In the genomic region with DNA sequence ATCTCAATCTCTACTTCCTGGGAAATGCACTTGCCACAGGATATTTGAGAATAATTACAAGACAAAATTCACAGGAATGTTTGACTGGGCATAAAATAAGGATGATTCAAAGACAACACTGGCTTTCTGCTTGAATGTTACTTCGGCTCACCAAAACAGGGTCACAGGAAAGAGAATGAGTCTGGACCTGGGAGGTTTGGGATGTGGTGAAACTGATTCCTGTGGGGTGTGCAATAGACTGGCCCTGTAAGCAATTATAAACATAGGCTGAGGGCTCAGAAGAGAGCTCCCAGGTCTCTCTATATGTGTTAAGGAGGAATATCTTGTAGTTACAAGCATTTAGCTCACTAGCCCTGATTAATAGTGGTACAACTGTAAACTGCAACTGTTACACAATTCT, we compare ENCODE assay signal across 18 cellular contexts.
DNase-seq lines count a peak whose midpoint lies in the region; TF ChIP-seq lines count a peak whose summit lies in the region.
"Had no signal": no experiment of that assay in that cellular context is flagged by ENCODE, and none has a peak within 500 bp of the region (broad histone marks: within the 10 kb centered on the region; RNA-seq: fewer than 3 reads in every experiment).

No MANE protein-coding gene starts in this region.

- 95% methylated on average over 1 of the region's 1 CpG for WGBS in esophagus muscularis mucosa

- no peaks in the 10 kb centered on the region for H3K27me3 Mint-ChIP-seq in Caco-2 (ENCODE audit: insufficient read depth, unreplicated experiment)
- H3K27me3 Mint-ChIP-seq: CD4-positive, CD25-positive, alpha-beta regulatory T cell had no signal

- no TSS peak for BruUV-seq in Caco-2 (replicated peaks; lab: Mats Ljungman, UMichigan)

- H3K27me3 ChIP-seq in esophagus muscularis mucosa (no peaks in the 10 kb centered on the region), Caco-2 (replicated peaks; ENCODE audit: control insufficient read depth, insufficient read depth, low read length) (no peaks in the 10 kb centered on the region)
- H3K27me3 ChIP-seq: BE2C had no signal

- no peaks in the 10 kb centered on the region for H3K4me1 ChIP-seq in esophagus muscularis mucosa
- no peaks in the 10 kb centered on the region for H3K4me1 ChIP-seq in Caco-2
- H3K4me1 ChIP-seq: BE2C had no signal

- H3K27ac Mint-ChIP-seq in Caco-2 (ENCODE audit: unreplicated experiment) = no peak overlapping the region
- H3K27ac Mint-ChIP-seq: CD4-positive, CD25-positive, alpha-beta regulatory T cell; HFFc6 had no signal

- H3K9me3 ChIP-seq in esophagus muscularis mucosa (no peaks in the 10 kb centered on the region), Caco-2 (no peaks in the 10 kb centered on the region)
- H3K9me3 ChIP-seq: BE2C had no signal

- peak; percentile 6 for DNase-seq in EL
- DNase-seq in esophagus muscularis mucosa (ENCODE audit: extremely low spot score) = peak; percentile 24
- DNase-seq in iris pigment epithelial cell (ENCODE audit: low read depth) = peak; percentile 3
- peak; percentile 36 for DNase-seq in stromal cell of bone marrow (ENCODE audit: low read depth)
- DNase-seq in activated CD8-positive, alpha-beta memory T cell treated with anti-CD3 and anti-CD28 coated beads, Interleukin-2, amount 50 U/mL, for 48 hours = no peak
- DNase-seq in NCI-H345 treated with DMSO at 0.1 percent for 48 hours (lab: John Stamatoyannopoulos, UW; ENCODE audit: unreplicated experiment) = no peak
- DNase-seq in Caco-2 = no peak
- DNase-seq: 8988T; BE2C; C1 segment of cervical spinal cord; CD4-positive, CD25-positive, alpha-beta regulatory T cell; CD8-positive, alpha-beta memory T cell; COR-L47; GDM1; GOT3; H7; HFFc6 had no signal

- H3K36me3 ChIP-seq in esophagus muscularis mucosa (no peaks in the 10 kb centered on the region), Caco-2 (ENCODE audit: control insufficient read depth, insufficient read depth, low read length) (no peaks in the 10 kb centered on the region)
- H3K36me3 ChIP-seq: BE2C had no signal

- CTCF ChIA-PET in Caco-2 (lab: Charles Lee) = no interaction called here

- H3K27ac ChIP-seq in esophagus muscularis mucosa (replicated peaks in 1 of 4) = no peak overlapping the region
- H3K27ac ChIP-seq: HL-60 had no signal

- no peaks in the 10 kb centered on the region for H3K9me3 Mint-ChIP-seq in Caco-2 (ENCODE audit: unreplicated experiment)

- no peaks in the 10 kb centered on the region for H3K4me1 Mint-ChIP-seq in Caco-2 (ENCODE audit: low read depth, unreplicated experiment)
- H3K4me1 Mint-ChIP-seq: CD4-positive, CD25-positive, alpha-beta regulatory T cell; CD8-positive, alpha-beta memory T cell had no signal

- H3K36me3 Mint-ChIP-seq in Caco-2 (ENCODE audit: insufficient read depth, unreplicated experiment) = no peaks in the 10 kb centered on the region
- H3K36me3 Mint-ChIP-seq: CD4-positive, CD25-positive, alpha-beta regulatory T cell; CD8-positive, alpha-beta memory T cell had no signal

- intact Hi-C loops in esophagus muscularis mucosa (cut with DNase I) = no loop called here
- intact Hi-C loops in Caco-2 (cut with micrococcal nuclease; ENCODE audit: unreplicated experiment) = no loop called here

- POLR2A ChIA-PET in Caco-2 (lab: Charles Lee) = no interaction called here

- H3K4me3 Mint-ChIP-seq in Caco-2 (ENCODE audit: unreplicated experiment) = no peak overlapping the region
- H3K4me3 Mint-ChIP-seq: CD4-positive, CD25-positive, alpha-beta regulatory T cell; CD8-positive, alpha-beta memory T cell; HFFc6 had no signal

- no peak for TF ChIP-seq CTCF in esophagus muscularis mucosa (IDR thresholded peaks at IDR 0.05)
- no peak for TF ChIP-seq CTCF in Caco-2 (IDR thresholded peaks at IDR 0.05; ENCODE audit: insufficient read depth in 1 of 2, low read depth in 1 of 2, low read length in 1 of 2, severe bottlenecking in 1 of 2, unreplicated experiment in 1 of 2)

- H3K4me3 ChIP-seq in esophagus muscularis mucosa (no peak overlapping the region), Caco-2 (ENCODE audit: low read depth, low read length) (no peak overlapping the region)

- no peak for TF ChIP-seq POLR2A in esophagus muscularis mucosa (IDR thresholded peaks at IDR 0.05; ENCODE audit: low read depth)

- no peak for TF ChIP-seq EP300 in esophagus muscularis mucosa (IDR thresholded peaks at IDR 0.05)

Comparison
In these comparisons a context has a peak if more than half of its experiments do, and no peak if none do; other contexts are left out.
1. DNase-seq: peak in EL (single experiment), esophagus muscularis mucosa (single experiment), iris pigment epithelial cell (single experiment) and stromal cell of bone marrow (single experiment); none in activated CD8-positive, alpha-beta memory T cell treated with anti-CD3 and anti-CD28 coated beads, Interleukin-2, amount 50 U/mL, for 48 hours (single experiment), NCI-H345 treated with DMSO at 0.1 percent for 48 hours (single experiment) and Caco-2 (0 of 2).